17 cellular contexts compared by ENCODE assay signal in genomic region chr14:51443195-51444018, GRCh38.
DNase-seq lines count a peak whose midpoint lies in the region; TF ChIP-seq lines count a peak whose summit lies in the region.
"Had no signal": no experiment of that assay in that cellular context is flagged by ENCODE, and none has a peak within 500 bp of the region (broad histone marks: within the 10 kb centered on the region; RNA-seq: fewer than 3 reads in every experiment).

No MANE protein-coding gene starts in this region.

- CTCF ChIA-PET in RWPE1 (lab: Yijun Ruan, JAX), result interaction anchor here (0.6 to 0.9 kb wide), 3 partner anchors 14 to 209 kb away, joined by 3 to 4 read pairs (median 3); no protein-coding TSS in a partner anchor

- peaks cover 0 to 4% (median 0%) of the 10 kb centered on the region in 3 donors for H3K27me3 ChIP-seq in stomach
- H3K27me3 ChIP-seq: BLaER1 treated with 17β-estradiol and CSF1 and Interleukin-3, amounts not matched to agents 10 nM and 100 nM had no signal

- peaks cover 0 to 16% (median under 1%) of the 10 kb centered on the region in 4 donors for H3K4me1 ChIP-seq in stomach
- H3K4me1 ChIP-seq: BLaER1 treated with 17β-estradiol and CSF1 and Interleukin-3, amounts not matched to agents 10 nM and 100 nM; psoas muscle had no signal

- intact Hi-C loops in stomach (cut with DNase I; ENCODE audit: low total_unique reads), result no loop called here

- no peak overlapping the region for H3K4me3 ChIP-seq in stomach
- H3K4me3 ChIP-seq: BLaER1 treated with 17β-estradiol and CSF1 and Interleukin-3, amounts not matched to agents 10 nM and 100 nM; psoas muscle had no signal

- no peaks in the 10 kb centered on the region for H3K9me3 ChIP-seq in stomach
- H3K9me3 ChIP-seq: BLaER1 treated with 17β-estradiol and CSF1 and Interleukin-3, amounts not matched to agents 10 nM and 100 nM; psoas muscle had no signal

- POLR2A ChIA-PET in RWPE1 (lab: Yijun Ruan, JAX; ENCODE audit: low non-redundant PET), result no interaction called here

- 69 to 83% (median 72%) methylated on average over 5 of the region's 5 CpGs for WGBS in stomach, 5 donors

- no peaks in the 10 kb centered on the region for H3K9me3 Mint-ChIP-seq in osteocyte (ENCODE audit: unreplicated experiment)
- H3K9me3 Mint-ChIP-seq in type B pancreatic cell, result no peaks in the 10 kb centered on the region

- H3K4me1 Mint-ChIP-seq in osteocyte (ENCODE audit: unreplicated experiment) (peaks cover 49% of the 10 kb centered on the region), type B pancreatic cell (ENCODE audit: unreplicated experiment) (peaks cover 7% of the 10 kb centered on the region)

- H3K36me3 ChIP-seq in stomach, result no peaks in the 10 kb centered on the region
- H3K36me3 ChIP-seq: BLaER1 treated with 17β-estradiol and CSF1 and Interleukin-3, amounts not matched to agents 10 nM and 100 nM had no signal

- TF ChIP-seq EP300 in stomach (IDR thresholded peaks at IDR 0.05), result no peak

- peak overlapping the region; percentile 78 for H3K27ac Mint-ChIP-seq in osteocyte (ENCODE audit: unreplicated experiment)
- H3K27ac Mint-ChIP-seq in type B pancreatic cell, result no peak overlapping the region

- no peaks in the 10 kb centered on the region for H3K27me3 Mint-ChIP-seq in osteocyte (ENCODE audit: unreplicated experiment)
- H3K27me3 Mint-ChIP-seq in type B pancreatic cell, result no peaks in the 10 kb centered on the region

- H3K4me3 Mint-ChIP-seq in osteocyte (ENCODE audit: unreplicated experiment), result no peak overlapping the region
- no peak overlapping the region for H3K4me3 Mint-ChIP-seq in type B pancreatic cell

- peak overlapping the region; percentile 56; the same call in 1 of the 2 replicates for H3K27ac ChIP-seq in RWPE1
- peak overlapping the region; percentile 96 for H3K27ac ChIP-seq in epithelial cell of prostate
- H3K27ac ChIP-seq in stomach, result no peak overlapping the region
- H3K27ac ChIP-seq: BLaER1 treated with 17β-estradiol and CSF1 and Interleukin-3, amounts not matched to agents 10 nM and 100 nM; psoas muscle had no signal

- DNase-seq in GM03348 (ENCODE audit: low spot score) (peak; percentile 22), RWPE1 (ENCODE audit: low spot score) (no peak), epithelial cell of prostate (ENCODE audit: low read depth, low spot score) (no peak), osteocyte (ENCODE audit: extremely low spot score, unreplicated experiment) (no peak), stomach (no peak), type B pancreatic cell (ENCODE audit: extremely low spot score, unreplicated experiment) (no peak), NCI-H146 (lab: John Stamatoyannopoulos, UW) (no peak), NCI-H524 (lab: John Stamatoyannopoulos, UW) (no peak)
- DNase-seq: activated CD8-positive, alpha-beta memory T cell treated with anti-CD3 and anti-CD28 coated beads for 24 hours; activated effector memory CD4-positive, alpha-beta T cell treated with Interleukin-2 at 50 U/mL for 16 hours; DND-41; effector CD4-positive, alpha-beta T cell; kidney; NCI-H2107; NK-92 treated with Interleukin-12 subunit alpha and Interleukin-12 subunit beta, amount 100 ng/mL, for 24 hours; psoas muscle had no signal

- TF ChIP-seq POLR2A in stomach (IDR thresholded peaks at IDR 0.05), result no peak

- TF ChIP-seq CTCF in RWPE1 (conservative IDR thresholded peaks at IDR 0.05; ENCODE audit: low read depth) (no peak), osteocyte (IDR thresholded peaks at IDR 0.05) (no peak), stomach (IDR thresholded peaks at IDR 0.05) (no peak), type B pancreatic cell (conservative IDR thresholded peaks at IDR 0.05) (no peak)

- H3K36me3 Mint-ChIP-seq in osteocyte (ENCODE audit: unreplicated experiment) (no peaks in the 10 kb centered on the region), type B pancreatic cell (no peaks in the 10 kb centered on the region)

Comparison
In these comparisons a context has a peak if more than half of its experiments do, and no peak if none do; other contexts are left out.
1. H3K27ac ChIP-seq: peak in RWPE1 (single experiment) and epithelial cell of prostate (single experiment); none in stomach (0 of 5).